In the genomic region with DNA sequence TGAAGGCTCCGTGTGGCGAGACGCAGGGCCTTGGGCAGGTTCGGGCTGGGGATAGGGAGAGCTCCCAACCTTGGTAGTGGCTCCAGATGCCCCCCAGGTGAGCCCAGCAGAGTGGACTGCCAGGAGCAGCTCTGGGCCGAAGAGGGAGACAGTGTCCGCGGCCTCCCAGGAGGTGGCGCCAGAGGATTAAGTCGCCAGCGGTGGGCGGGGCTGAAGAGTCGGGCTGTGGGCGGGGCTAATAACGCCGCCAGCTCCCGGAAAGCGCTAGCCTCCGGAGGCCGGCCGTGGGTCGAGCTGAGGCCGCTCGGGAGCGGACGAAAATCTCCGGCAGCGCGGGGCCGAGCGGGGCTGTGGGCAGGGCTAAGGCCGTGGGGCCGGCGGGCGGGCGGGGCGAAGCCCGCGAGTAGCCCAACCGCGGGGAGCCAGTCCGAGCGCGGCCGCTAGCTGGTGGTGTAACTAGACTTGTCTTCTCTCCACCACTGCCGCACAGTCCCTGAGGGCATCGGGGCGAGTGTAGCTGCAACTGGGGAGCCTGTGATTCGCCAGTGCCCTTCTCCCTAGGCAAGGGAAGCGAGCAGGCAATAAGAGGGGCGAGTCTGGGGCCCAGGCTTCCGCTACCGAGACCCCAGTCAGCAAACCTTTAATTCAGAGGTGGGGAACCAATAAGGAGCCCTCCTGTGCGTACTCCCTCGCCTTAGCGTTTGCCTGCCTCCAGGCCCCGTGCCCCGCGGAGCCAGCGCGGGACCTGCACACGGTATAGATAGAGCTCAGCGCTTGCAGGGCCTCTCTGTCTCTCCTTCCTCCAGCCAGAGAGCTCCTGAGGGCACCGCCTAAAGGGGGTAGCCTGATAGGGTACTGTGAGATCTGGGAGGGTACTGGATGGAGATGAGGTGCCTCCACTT, we compare ENCODE assay signal across 8 cellular contexts. TPM values are rescaled to one million over a fixed set of nuclear protein-coding genes. Genes with fewer than 3 reads are reported as not detected.
DNase-seq lines count a peak whose midpoint lies in the region; TF ChIP-seq lines count a peak whose summit lies in the region.

No MANE protein-coding gene starts in this region.

- peaks cover 33% of the 10 kb centered on the region for H3K4me1 Mint-ChIP-seq in neural progenitor cell

- H3F3A ChIP-seq in MM.1S (ENCODE audit: insufficient read depth, low read length), result peaks cover 6% of the 10 kb centered on the region; the same call in 1 of the 2 replicates
- peaks cover 25% of the 10 kb centered on the region for H3F3A ChIP-seq in neural progenitor cell (ENCODE audit: low read depth)

- H4K20me1 ChIP-seq in MM.1S (ENCODE audit: insufficient read depth, low read length) (no peaks in the 10 kb centered on the region), neural progenitor cell (ENCODE audit: low read depth) (peaks cover 11% of the 10 kb centered on the region)

- H3K9me2 ChIP-seq in MM.1S (replicated peaks; ENCODE audit: insufficient read depth, low read length), result no peaks in the 10 kb centered on the region

- H2AFZ ChIP-seq in MM.1S (ENCODE audit: low read length) (peak overlapping the region; percentile 88), neural progenitor cell (replicated peaks) (peak overlapping the region; percentile 96)

- peak overlapping the region; percentile 82 for H3K27ac Mint-ChIP-seq in neural progenitor cell

- H3K27ac ChIP-seq in MM.1S (ENCODE audit: low read length) (peak overlapping the region; percentile 5; the same call in 1 of the 2 replicates), neural progenitor cell (peak overlapping the region; percentile 8), stomach smooth muscle (ENCODE audit: low read length) (peak overlapping the region; percentile 79)

- H3K36me3 Mint-ChIP-seq in neural progenitor cell, result no peaks in the 10 kb centered on the region

- peaks cover 3% of the 10 kb centered on the region for H3K27me3 Mint-ChIP-seq in neural progenitor cell (ENCODE audit: insufficient read depth, low read depth)

- no peaks in the 10 kb centered on the region for H3K79me2 ChIP-seq in MM.1S (ENCODE audit: low read length)
- H3K79me2 ChIP-seq in neural progenitor cell (ENCODE audit: low read depth), result no peaks in the 10 kb centered on the region

- no peaks in the 10 kb centered on the region for H3K9me3 Mint-ChIP-seq in neural progenitor cell

- DNase-seq in GF-D8 (lab: John Stamatoyannopoulos, UW) (peak; percentile 48), HCEC 1CT (peak; percentile 91), MM.1S (peak; percentile 96), SHP77 treated with DMSO at 0.1 percent for 48 hours (lab: John Stamatoyannopoulos, UW) (peak; percentile 59), activated gamma-delta T cell treated with Interleukin-2 at 50 U/mL for 16 hours (peak; percentile 93), fibroblast of villous mesenchyme (ENCODE audit: low read depth) (peak; percentile 96), neural progenitor cell (ENCODE audit: low spot score) (peak; percentile 98)

- H3K9me3 ChIP-seq in MM.1S (replicated peaks; ENCODE audit: insufficient read depth, low read length) (no peaks in the 10 kb centered on the region), neural progenitor cell (ENCODE audit: low read depth) (no peaks in the 10 kb centered on the region), stomach smooth muscle (ENCODE audit: control insufficient read depth in 2 of 2, low read length in 2 of 2) (no peaks in the 10 kb centered on the region)

- no peaks in the 10 kb centered on the region for H3K36me3 ChIP-seq in MM.1S (replicated peaks; ENCODE audit: insufficient read depth, low read length)
- H3K36me3 ChIP-seq in neural progenitor cell, result no peaks in the 10 kb centered on the region
- no peaks in the 10 kb centered on the region for H3K36me3 ChIP-seq in stomach smooth muscle (ENCODE audit: control insufficient read depth in 2 of 2, insufficient read depth in 2 of 2, low read length in 2 of 2)

- peak; percentile 90 for TF ChIP-seq CTCF in MM.1S (IDR thresholded peaks at IDR 0.05; ENCODE audit: low read length)
- peak; percentile 88 for TF ChIP-seq CTCF in fibroblast of villous mesenchyme (IDR thresholded peaks at IDR 0.05; ENCODE audit: insufficient read depth, low read depth, low read length)
- peak; percentile 91 for TF ChIP-seq CTCF in neural progenitor cell (IDR thresholded peaks at IDR 0.05)

- H3K4me1 ChIP-seq in MM.1S (ENCODE audit: low read length) (no peaks in the 10 kb centered on the region), neural progenitor cell (peaks cover 16% of the 10 kb centered on the region), stomach smooth muscle (ENCODE audit: control insufficient read depth, insufficient read depth, low read length) (peaks cover 19% of the 10 kb centered on the region)

- H3K27me3 ChIP-seq in MM.1S (replicated peaks; ENCODE audit: insufficient read depth, low read length) (peaks cover 25% of the 10 kb centered on the region), neural progenitor cell (peaks cover 9% of the 10 kb centered on the region), stomach smooth muscle (ENCODE audit: control insufficient read depth in 1 of 2, insufficient read depth in 2 of 2, low read length in 2 of 2) (no peaks in the 10 kb centered on the region)

- H3K4me3 ChIP-seq in MM.1S (ENCODE audit: low read length) (peak overlapping the region; percentile 55), fibroblast of villous mesenchyme (ENCODE audit: low read depth, low read length) (peak overlapping the region; percentile 58), neural progenitor cell (peak overlapping the region; percentile 50), stomach smooth muscle (ENCODE audit: low read length in 2 of 2) (peak overlapping the region; percentile 79 to 91)

- H3K4me3 Mint-ChIP-seq in neural progenitor cell, result peak overlapping the region; percentile 82

- H3K4me2 ChIP-seq in MM.1S (ENCODE audit: low read depth, low read length) (peak overlapping the region; percentile 91), neural progenitor cell (peak overlapping the region; percentile 89)

- H3K9ac ChIP-seq in MM.1S (ENCODE audit: low read length) (peak overlapping the region; percentile 32; the same call in 1 of the 2 replicates), neural progenitor cell (no peak overlapping the region), stomach smooth muscle (ENCODE audit: low read length in 2 of 2) (peak overlapping the region; percentile 80 to 81)

RNA-seq across cellular contexts. Expression of a gene that starts 14.4 kb away (rescaled TPM):
- total RNA-seq in fibroblast of villous mesenchyme (under 0.01 TPM in 2 replicates), neural progenitor cell (ENCODE audit: low replicate concordance) (0.17 and 0.53 TPM in 2 replicates)

Comparison
In these comparisons a context has a peak if more than half of its experiments do, and no peak if none do; other contexts are left out.
1. Peak in every context shown above with its lines: DNase-seq, H3K4me3 ChIP-seq and H3K27ac ChIP-seq.
2. DNase-seq: peak in every context shown above with its lines; median percentile 98 in neural progenitor cell; 96 in MM.1S; 96 in fibroblast of villous mesenchyme; 93 in activated gamma-delta T cell treated with Interleukin-2 at 50 U/mL for 16 hours; 91 in HCEC 1CT; 59 in SHP77 treated with DMSO at 0.1 percent for 48 hours; 48 in GF-D8.
3. H3K27ac ChIP-seq: peak in every context shown above with its lines; median percentile 79 in stomach smooth muscle; 8 in neural progenitor cell; 5 in MM.1S.